In genomic region chr6:125931733-125932450, GRCh38 we compare ENCODE assay signal across 15 cellular contexts. TPM values are rescaled to one million over a fixed set of nuclear protein-coding genes. Genes with fewer than 3 reads are reported as not detected.
DNase-seq lines count a peak whose midpoint lies in the region; ATAC-seq and TF ChIP-seq lines count a peak whose summit lies in the region.
"Had no signal": no experiment of that assay in that cellular context is flagged by ENCODE, and none has a peak within 500 bp of the region (broad histone marks: within the 10 kb centered on the region; RNA-seq: fewer than 3 reads in every experiment).

No MANE protein-coding gene starts in this region.

- H3K4me2 ChIP-seq in OCI-LY7 (ENCODE audit: low read length) = no peak overlapping the region
- H3K4me2 ChIP-seq: KMS-11 had no signal

- POLR2A ChIA-PET in OCI-LY7 (lab: Charles Lee) = interaction anchor here (0.8 to 1.3 kb wide), 4 partner anchors 9 to 24 kb away, joined by 3 to 8 read pairs (median 6); partner anchors contain the start of gene HINT3

- no peak for TF ChIP-seq CTCF in OCI-LY7 (conservative IDR thresholded peaks at IDR 0.05; ENCODE audit: low read length)

- peaks cover 42% of the 10 kb centered on the region for H3K36me3 ChIP-seq in OCI-LY7 (ENCODE audit: insufficient read depth, low read length)

- H3K4me1 Mint-ChIP-seq in natural killer cell treated with Interleukin-12 subunit alpha and Interleukin-12 subunit beta and Interleukin-15 and Interleukin-18, amount 100 ng/mL, for 72 hours (ENCODE audit: low read depth in 2 of 2) = peaks cover 16 to 18% of the 10 kb centered on the region in 2 donors
- H3K4me1 Mint-ChIP-seq: central memory CD8-positive, alpha-beta T cell; mesothelial cell of epicardium had no signal

- H2AFZ ChIP-seq in OCI-LY7 (ENCODE audit: low read length) = no peak overlapping the region

- no peaks in the 10 kb centered on the region for H3K9me3 Mint-ChIP-seq in natural killer cell treated with Interleukin-12 subunit alpha and Interleukin-12 subunit beta and Interleukin-15 and Interleukin-18, amount 100 ng/mL, for 72 hours
- H3K9me3 Mint-ChIP-seq: central memory CD8-positive, alpha-beta T cell; mesothelial cell of epicardium had no signal

- peak overlapping the region; percentile 66 for H3K4me3 Mint-ChIP-seq in natural killer cell treated with Interleukin-12 subunit alpha and Interleukin-12 subunit beta and Interleukin-15 and Interleukin-18, amount 100 ng/mL, for 72 hours
- H3K4me3 Mint-ChIP-seq: central memory CD8-positive, alpha-beta T cell; mesothelial cell of epicardium had no signal

- no peaks in the 10 kb centered on the region for H3K79me2 ChIP-seq in OCI-LY7 (ENCODE audit: insufficient read depth, low read depth, low read length)

- H3K27ac ChIP-seq in OCI-LY7 (ENCODE audit: low read depth, low read length, poor library complexity, severe bottlenecking) = no peak overlapping the region
- H3K27ac ChIP-seq: 22Rv1, KMS-11 had no signal

- no peaks in the 10 kb centered on the region for H3K9me3 ChIP-seq in OCI-LY7 (ENCODE audit: low read length)

- no peak for DNase-seq in activated CD4-positive, CD25-positive, alpha-beta regulatory T cell (lab: John Stamatoyannopoulos, UW)
- no peak for DNase-seq in natural killer cell treated with Interleukin-12 subunit alpha and Interleukin-12 subunit beta and Interleukin-15 and Interleukin-18, amount 100 ng/mL, for 72 hours (ENCODE audit: low spot score)
- DNase-seq in NAMALWA (ENCODE audit: low spot score) = no peak
- DNase-seq in nucleus accumbens (lab: John Stamatoyannopoulos, UW) = no peak
- no peak for DNase-seq in OCI-LY7 (ENCODE audit: low spot score)
- DNase-seq: head of caudate nucleus, NCI-H69 had no signal

- no peaks in the 10 kb centered on the region for H3K27me3 Mint-ChIP-seq in natural killer cell treated with Interleukin-12 subunit alpha and Interleukin-12 subunit beta and Interleukin-15 and Interleukin-18, amount 100 ng/mL, for 72 hours
- H3K27me3 Mint-ChIP-seq: central memory CD8-positive, alpha-beta T cell had no signal

- H3K9me2 ChIP-seq in OCI-LY7 (ENCODE audit: insufficient read depth, low read length) = no peaks in the 10 kb centered on the region

- ATAC-seq in activated CD4-positive, CD25-positive, alpha-beta regulatory T cell treated with anti-CD3 and anti-CD28 coated beads, Interleukin-2, amount 50 U/mL, for 24 hours = peak; percentile 25 to 51
- ATAC-seq in GM21717 (IDR thresholded peaks at IDR 0.05; ENCODE audit: unreplicated experiment) = peak; percentile 78
- ATAC-seq in HG03565 (IDR thresholded peaks at IDR 0.05; ENCODE audit: unreplicated experiment) = peak; percentile 83
- ATAC-seq in natural killer cell treated with Interleukin-12 subunit alpha and Interleukin-12 subunit beta and Interleukin-15 and Interleukin-18, amount 100 ng/mL, for 72 hours = peak; percentile 82 to 92

- peak overlapping the region; percentile 83 to 94 for H3K27ac Mint-ChIP-seq in natural killer cell treated with Interleukin-12 subunit alpha and Interleukin-12 subunit beta and Interleukin-15 and Interleukin-18, amount 100 ng/mL, for 72 hours
- H3K27ac Mint-ChIP-seq: mesothelial cell of epicardium had no signal

- CTCF ChIA-PET in OCI-LY7 (lab: Charles Lee; ENCODE audit: unreplicated experiment) = no interaction called here

- no peak overlapping the region for H3K4me3 ChIP-seq in OCI-LY7 (ENCODE audit: low read depth, low read length, poor library complexity, severe bottlenecking)
- H3K4me3 ChIP-seq: skin epidermis had no signal

- H3K36me3 Mint-ChIP-seq in natural killer cell treated with Interleukin-12 subunit alpha and Interleukin-12 subunit beta and Interleukin-15 and Interleukin-18, amount 100 ng/mL, for 72 hours = peaks cover 29% of the 10 kb centered on the region

- H3K4me1 ChIP-seq in OCI-LY7 (ENCODE audit: insufficient read depth, low read length, poor library complexity, severe bottlenecking) = no peaks in the 10 kb centered on the region

- no TSS peak for BruUV-seq in OCI-LY7 (replicated peaks; lab: Mats Ljungman, UMichigan)

- H4K20me1 ChIP-seq in OCI-LY7 (ENCODE audit: insufficient read depth, low read length) = no peaks in the 10 kb centered on the region

- intact Hi-C loops in OCI-LY7 (cut with micrococcal nuclease; ENCODE audit: unreplicated experiment) = no loop called here

RNA-seq across cellular contexts. Expression of gene HINT3, which starts 24.7 kb away (rescaled TPM):
- total RNA-seq in natural killer cell treated with Interleukin-12 subunit alpha and Interleukin-12 subunit beta and Interleukin-15 and Interleukin-18, amount 100 ng/mL, for 72 hours = 10 to 100 TPM in 1 of 2 donors, 1 to 10 TPM in 1; 8.1 to 12.4 TPM
- total RNA-seq in OCI-LY7 (2014; rRNA removed; shearing (Covaris generic)) = 10.4 and 11.8 TPM in 2 replicates
- 10.6 and 12.1 TPM in 2 replicates for total RNA-seq in OCI-LY7 (2022)

RNA-seq across cellular contexts. Expression of gene TRMT11, which starts 54.4 kb away (rescaled TPM):
- total RNA-seq in natural killer cell treated with Interleukin-12 subunit alpha and Interleukin-12 subunit beta and Interleukin-15 and Interleukin-18, amount 100 ng/mL, for 72 hours = 10 to 100 TPM; 23.7 to 47.2 TPM
- 42.5 and 46.8 TPM in 2 replicates for total RNA-seq in OCI-LY7 (2014; rRNA removed; shearing (Covaris generic))
- total RNA-seq in OCI-LY7 (2022) = 31.0 and 32.9 TPM in 2 replicates
